ENCODE assay signal across 2 cellular contexts in the genomic region with DNA sequence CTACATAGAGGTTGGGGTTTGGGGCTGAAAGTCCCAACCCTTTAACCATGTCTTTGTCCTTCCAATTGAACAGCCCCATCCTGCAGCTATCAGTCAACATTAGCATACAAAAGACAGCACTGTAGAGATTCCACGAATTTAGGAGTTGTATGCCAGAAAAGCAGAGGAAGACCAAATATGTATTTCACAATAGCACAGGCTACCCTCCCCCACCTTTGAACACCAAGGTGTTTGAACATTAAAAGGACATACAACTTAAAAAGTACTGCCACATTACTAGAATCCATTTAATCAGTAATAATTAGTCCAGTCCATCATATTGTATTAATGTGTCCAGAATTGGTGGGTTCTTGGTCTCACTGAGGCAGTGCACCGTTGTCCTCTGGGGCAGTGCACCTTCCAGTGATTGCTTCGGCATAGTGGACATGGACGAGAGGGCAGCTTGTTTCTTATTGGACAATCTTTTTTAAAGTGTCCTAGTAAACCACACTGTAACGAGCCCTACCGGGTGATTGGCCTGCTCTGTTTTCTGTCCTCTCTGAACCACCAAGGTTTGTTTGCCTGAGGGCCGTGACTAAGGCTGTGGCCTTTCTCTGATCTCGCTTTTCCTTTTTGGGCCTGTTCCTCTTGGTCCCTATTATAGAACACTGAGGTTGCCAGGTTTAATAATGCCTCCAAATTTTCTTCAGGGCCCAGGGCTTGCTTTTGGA.
TF ChIP-seq lines count a peak whose summit lies in the region.

No MANE protein-coding gene starts in this region.

TF ChIP-seq in WTC11, 78 proteins besides CTCF, POLR2A, EP300 and RAD21:
- TF ChIP-seq, protein P1, sequence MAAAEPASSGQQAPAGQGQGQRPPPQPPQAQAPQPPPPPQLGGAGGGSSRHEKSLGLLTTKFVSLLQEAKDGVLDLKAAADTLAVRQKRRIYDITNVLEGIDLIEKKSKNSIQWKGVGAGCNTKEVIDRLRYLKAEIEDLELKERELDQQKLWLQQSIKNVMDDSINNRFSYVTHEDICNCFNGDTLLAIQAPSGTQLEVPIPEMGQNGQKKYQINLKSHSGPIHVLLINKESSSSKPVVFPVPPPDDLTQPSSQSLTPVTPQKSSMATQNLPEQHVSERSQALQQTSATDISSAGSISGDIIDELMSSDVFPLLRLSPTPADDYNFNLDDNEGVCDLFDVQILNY (CRISPR knock-in tag; IDR thresholded peaks at IDR 0.05) = no peak
- no peak for TF ChIP-seq AR (CRISPR knock-in tag; IDR thresholded peaks at IDR 0.05)
- TF ChIP-seq FOXJ3 (CRISPR knock-in tag; IDR thresholded peaks at IDR 0.05; ENCODE audit: borderline replicate concordance) = no peak
- no peak for TF ChIP-seq ZNF396 (CRISPR knock-in tag; IDR thresholded peaks at IDR 0.05; ENCODE audit: borderline replicate concordance)
- TF ChIP-seq TEAD4 (CRISPR knock-in tag; IDR thresholded peaks at IDR 0.05) = no peak
- TF ChIP-seq, protein P2, sequence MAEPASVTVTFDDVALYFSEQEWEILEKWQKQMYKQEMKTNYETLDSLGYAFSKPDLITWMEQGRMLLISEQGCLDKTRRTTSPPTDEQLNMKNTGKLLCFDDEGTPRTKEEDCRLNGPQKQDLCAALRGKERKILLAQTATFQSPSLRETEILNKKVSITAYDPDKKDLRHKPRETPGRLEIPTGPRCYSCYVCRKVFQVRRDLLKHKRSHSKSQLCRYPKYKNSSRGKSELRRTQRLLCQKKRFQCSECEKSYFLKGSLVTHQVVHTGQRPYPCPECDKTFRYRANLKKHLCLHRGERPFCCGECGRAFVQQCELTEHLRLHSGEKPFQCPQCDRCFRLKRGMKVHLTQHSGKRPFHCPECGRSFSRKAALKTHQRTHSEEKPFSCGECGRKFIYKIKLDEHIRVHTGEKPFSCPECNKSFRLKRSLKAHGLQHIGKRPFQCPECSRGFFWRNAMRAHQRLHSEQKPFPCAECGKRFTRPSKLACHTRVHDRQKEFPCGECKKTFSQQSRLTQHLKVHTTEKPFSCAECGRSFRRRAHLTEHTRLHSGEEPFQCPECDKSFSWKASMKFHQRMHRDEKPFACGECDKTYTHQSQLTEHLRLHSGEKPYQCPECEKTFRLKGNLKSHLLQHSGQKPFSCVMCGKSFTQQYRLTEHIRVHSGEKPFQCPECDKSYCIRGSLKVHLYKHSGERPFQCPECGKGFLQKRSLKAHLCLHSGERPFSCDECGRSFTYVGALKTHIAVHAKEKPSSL (CRISPR knock-in tag; conservative IDR thresholded peaks at IDR 0.05) = no peak
- no peak for TF ChIP-seq FOXP1 (CRISPR knock-in tag; IDR thresholded peaks at IDR 0.05; ENCODE audit: borderline replicate concordance)
- TF ChIP-seq ELF4 (CRISPR knock-in tag; IDR thresholded peaks at IDR 0.05; ENCODE audit: low read depth) = no peak
- TF ChIP-seq MXD4 (CRISPR knock-in tag; IDR thresholded peaks at IDR 0.05; ENCODE audit: borderline replicate concordance) = no peak
- TF ChIP-seq JAZF1 (CRISPR knock-in tag; IDR thresholded peaks at IDR 0.05) = no peak
- TF ChIP-seq, protein P3, sequence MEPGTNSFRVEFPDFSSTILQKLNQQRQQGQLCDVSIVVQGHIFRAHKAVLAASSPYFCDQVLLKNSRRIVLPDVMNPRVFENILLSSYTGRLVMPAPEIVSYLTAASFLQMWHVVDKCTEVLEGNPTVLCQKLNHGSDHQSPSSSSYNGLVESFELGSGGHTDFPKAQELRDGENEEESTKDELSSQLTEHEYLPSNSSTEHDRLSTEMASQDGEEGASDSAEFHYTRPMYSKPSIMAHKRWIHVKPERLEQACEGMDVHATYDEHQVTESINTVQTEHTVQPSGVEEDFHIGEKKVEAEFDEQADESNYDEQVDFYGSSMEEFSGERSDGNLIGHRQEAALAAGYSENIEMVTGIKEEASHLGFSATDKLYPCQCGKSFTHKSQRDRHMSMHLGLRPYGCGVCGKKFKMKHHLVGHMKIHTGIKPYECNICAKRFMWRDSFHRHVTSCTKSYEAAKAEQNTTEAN (CRISPR knock-in tag; IDR thresholded peaks at IDR 0.05) = no peak

TF ChIP-seq in HepG2, 621 proteins besides CTCF, POLR2A, EP300 and RAD21:
- TF ChIP-seq, protein P4, sequence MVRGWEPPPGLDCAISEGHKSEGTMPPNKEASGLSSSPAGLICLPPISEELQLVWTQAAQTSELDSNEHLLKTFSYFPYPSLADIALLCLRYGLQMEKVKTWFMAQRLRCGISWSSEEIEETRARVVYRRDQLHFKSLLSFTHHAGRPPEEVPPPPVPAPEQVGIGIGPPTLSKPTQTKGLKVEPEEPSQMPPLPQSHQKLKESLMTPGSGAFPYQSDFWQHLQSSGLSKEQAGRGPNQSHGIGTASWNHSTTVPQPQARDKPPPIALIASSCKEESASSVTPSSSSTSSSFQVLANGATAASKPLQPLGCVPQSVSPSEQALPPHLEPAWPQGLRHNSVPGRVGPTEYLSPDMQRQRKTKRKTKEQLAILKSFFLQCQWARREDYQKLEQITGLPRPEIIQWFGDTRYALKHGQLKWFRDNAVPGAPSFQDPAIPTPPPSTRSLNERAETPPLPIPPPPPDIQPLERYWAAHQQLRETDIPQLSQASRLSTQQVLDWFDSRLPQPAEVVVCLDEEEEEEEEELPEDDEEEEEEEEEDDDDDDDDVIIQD (CRISPR knock-in tag; IDR thresholded peaks at IDR 0.05; ENCODE audit: low read depth) = 0 out of 2 replicates have a peak, but pooled peaks have one; percentile 15
- TF ChIP-seq CEBPB (IDR thresholded peaks at IDR 0.05; ENCODE audit: borderline replicate concordance, low read depth, low read length) (peak; percentile 60; the same call in 1 of the 2 replicates), MEF2D (CRISPR knock-in tag; IDR thresholded peaks at IDR 0.05) (no peak)
TF ChIP-seq in HepG2: peak in this region for 2.
